In the genomic region with DNA sequence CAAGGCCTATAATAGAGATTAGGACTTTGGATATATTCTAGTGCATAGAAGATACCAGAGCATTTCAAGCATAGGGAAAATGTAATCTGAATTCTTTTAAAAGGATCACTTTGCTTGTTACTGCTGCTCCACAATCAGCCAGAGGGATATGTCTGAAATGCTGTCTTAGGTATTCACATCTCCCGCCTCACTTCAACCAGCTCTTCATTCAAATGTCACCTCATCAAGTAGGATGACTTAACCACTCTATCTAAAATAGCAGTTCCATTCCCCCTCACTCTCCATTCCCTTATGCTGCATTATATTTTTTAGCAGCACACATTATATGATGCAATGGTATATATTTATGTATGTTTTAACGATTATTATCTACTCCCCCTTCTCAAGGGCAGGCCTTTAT, we compare ENCODE assay signal across 3 cellular contexts.
"Had no signal": no experiment of that assay in that cellular context is flagged by ENCODE, and none has a peak within 500 bp of the region (broad histone marks: within the 10 kb centered on the region; RNA-seq: fewer than 3 reads in every experiment).

No MANE protein-coding gene starts in this region.

- H3K4me3 ChIP-seq: GM12878 had no signal

- DNase-seq: GDM1, GF-D8 had no signal
